Comparison of ENCODE assay signal across 16 cellular contexts in the genomic region with DNA sequence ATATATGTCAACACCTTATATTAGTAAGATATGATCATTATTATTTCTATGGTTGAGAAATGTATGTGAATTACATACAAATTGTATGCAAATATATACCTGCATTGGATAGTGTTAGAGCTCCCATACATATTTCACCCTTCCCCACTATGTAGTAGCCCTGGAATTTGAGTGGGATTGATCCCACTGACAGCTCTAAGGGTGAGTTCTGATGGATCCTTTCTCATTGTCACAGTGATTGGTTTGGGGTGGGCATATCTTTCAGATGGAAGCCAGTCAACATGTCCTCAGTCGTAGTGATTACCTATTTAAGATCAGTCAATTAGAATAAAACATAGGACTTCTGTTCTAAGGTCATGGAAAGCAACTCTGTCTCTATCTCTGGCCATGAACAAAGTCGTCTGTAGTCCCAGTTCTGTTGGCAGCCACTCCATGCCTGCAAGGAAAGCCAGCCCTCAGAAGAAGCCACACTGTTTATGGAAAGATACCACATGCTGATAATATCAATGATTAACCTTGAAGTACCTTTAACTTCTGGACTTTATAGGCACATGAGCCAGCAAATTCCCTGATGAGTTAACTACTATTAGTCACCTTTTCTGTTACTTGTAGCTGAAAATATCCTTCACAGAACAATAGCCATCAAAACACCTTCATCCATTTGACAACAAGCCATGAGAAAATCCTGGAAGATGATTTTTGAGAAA. TPM values are rescaled to one million over a fixed set of nuclear protein-coding genes. Genes with fewer than 3 reads are reported as not detected.
DNase-seq lines count a peak whose midpoint lies in the region; TF ChIP-seq lines count a peak whose summit lies in the region.
"Had no signal": no experiment of that assay in that cellular context is flagged by ENCODE, and none has a peak within 500 bp of the region (broad histone marks: within the 10 kb centered on the region; RNA-seq: fewer than 3 reads in every experiment).

No MANE protein-coding gene starts in this region.

- no peak overlapping the region for H3K27ac ChIP-seq in breast epithelium
- peak overlapping the region; percentile 80 for H3K27ac ChIP-seq in VCaP
- no peak overlapping the region for H3K27ac ChIP-seq in hepatocyte
- no peak overlapping the region for H3K27ac ChIP-seq in stomach
- H3K27ac ChIP-seq: colonic mucosa, esophagus muscularis mucosa, neutrophil, thyroid gland had no signal

- 46% methylated on average over 2 of the region's 2 CpGs for WGBS in hepatocyte (ENCODE audit: low lambda C conversion rate, missing lambda C conversion rate)
- WGBS in stomach, 5 donors, result 24 to 54% (median 33%) methylated on average over 2 of the region's 2 CpGs

- H3K9me3 Mint-ChIP-seq in MCF 10A (ENCODE audit: unreplicated experiment), result no peaks in the 10 kb centered on the region
- H3K9me3 Mint-ChIP-seq: activated naive CD4-positive, alpha-beta T cell treated with anti-CD3 and anti-CD28 coated beads, Interleukin-2, amount 50 U/mL, for 24 hours had no signal

- POLR2A ChIA-PET in MCF 10A (lab: Yijun Ruan, JAX), result interaction anchor here (0.5 to 1.4 kb wide), 4 partner anchors 13 to 1173 kb away, joined by 3 to 10 read pairs (median 3); no protein-coding TSS in a partner anchor

- peak overlapping the region; percentile 40 for H3K27ac Mint-ChIP-seq in MCF 10A (ENCODE audit: low read depth, unreplicated experiment)
- H3K27ac Mint-ChIP-seq: activated naive CD4-positive, alpha-beta T cell treated with anti-CD3 and anti-CD28 coated beads, Interleukin-2, amount 50 U/mL, for 24 hours had no signal

- H3K4me1 ChIP-seq in breast epithelium (no peaks in the 10 kb centered on the region), hepatocyte (ENCODE audit: insufficient read depth) (peaks cover 4% of the 10 kb centered on the region), stomach (no peaks in the 10 kb centered on the region)
- H3K4me1 ChIP-seq: colonic mucosa, thyroid gland had no signal

- H3K27me3 Mint-ChIP-seq in MCF 10A (ENCODE audit: insufficient read depth, unreplicated experiment), result peaks cover 25% of the 10 kb centered on the region

- H3K36me3 Mint-ChIP-seq in MCF 10A (ENCODE audit: insufficient read depth, unreplicated experiment), result peaks cover 5% of the 10 kb centered on the region
- H3K36me3 Mint-ChIP-seq: activated naive CD4-positive, alpha-beta T cell treated with anti-CD3 and anti-CD28 coated beads, Interleukin-2, amount 50 U/mL, for 24 hours had no signal

- no peaks in the 10 kb centered on the region for H3K9me3 ChIP-seq in breast epithelium
- no peaks in the 10 kb centered on the region for H3K9me3 ChIP-seq in hepatocyte (ENCODE audit: low read depth)
- H3K9me3 ChIP-seq in stomach, result no peaks in the 10 kb centered on the region
- H3K9me3 ChIP-seq: colonic mucosa, esophagus muscularis mucosa, neutrophil, thyroid gland had no signal

- H3K4me3 ChIP-seq in breast epithelium (no peak overlapping the region), hepatocyte (no peak overlapping the region), stomach (no peak overlapping the region)
- H3K4me3 ChIP-seq: colonic mucosa, esophagus muscularis mucosa, thyroid gland had no signal

- no peak overlapping the region for H3K4me3 Mint-ChIP-seq in MCF 10A (ENCODE audit: unreplicated experiment)
- H3K4me3 Mint-ChIP-seq: activated naive CD4-positive, alpha-beta T cell treated with anti-CD3 and anti-CD28 coated beads, Interleukin-2, amount 50 U/mL, for 24 hours had no signal

- no TSS peak for BruUV-seq in MCF 10A (replicated peaks; lab: Mats Ljungman, UMichigan)

- no peak for TF ChIP-seq CTCF in MCF 10A (IDR thresholded peaks at IDR 0.05; ENCODE audit: unreplicated experiment)
- no peak for TF ChIP-seq CTCF in breast epithelium (IDR thresholded peaks at IDR 0.05)
- TF ChIP-seq CTCF in VCaP (conservative IDR thresholded peaks at IDR 0.05), result no peak
- no peak for TF ChIP-seq CTCF in hepatocyte (IDR thresholded peaks at IDR 0.05; ENCODE audit: poor library complexity)
- no peak for TF ChIP-seq CTCF in stomach (IDR thresholded peaks at IDR 0.05)

- H2AFZ ChIP-seq in hepatocyte, result no peak overlapping the region

- DNase-seq in MCF 10A (ENCODE audit: unreplicated experiment) (peak; percentile 41), breast epithelium (ENCODE audit: low spot score in 2 of 2) (no peak), hepatocyte (ENCODE audit: low spot score) (peak; percentile 51), stomach (peak; percentile 54), 8988T (no peak), NCI-H1417 treated with DMSO at 0.1 percent for 48 hours (lab: John Stamatoyannopoulos, UW) (no peak)
- no peak for DNase-seq in activated CD4-positive, CD25-positive, alpha-beta regulatory T cell (lab: John Stamatoyannopoulos, UW)
- DNase-seq: colonic mucosa; mesendoderm; stimulated activated CD4-positive, alpha-beta T cell treated with anti-CD3 and anti-CD28 coated beads, Interleukin-15, amount 100 ng/mL, for 24 hours; thyroid gland had no signal

- H3K79me2 ChIP-seq in hepatocyte, result no peaks in the 10 kb centered on the region

- H4K20me1 ChIP-seq in hepatocyte (ENCODE audit: insufficient read depth, poor library complexity, severe bottlenecking), result no peaks in the 10 kb centered on the region

- H3K9me2 ChIP-seq in hepatocyte (replicated peaks; ENCODE audit: insufficient read depth), result no peaks in the 10 kb centered on the region

- no peak for TF ChIP-seq EP300 in stomach (IDR thresholded peaks at IDR 0.05)

- H3K27me3 ChIP-seq in breast epithelium (no peaks in the 10 kb centered on the region), hepatocyte (no peaks in the 10 kb centered on the region), stomach (no peaks in the 10 kb centered on the region)
- H3K27me3 ChIP-seq: colonic mucosa, esophagus muscularis mucosa, neutrophil, thyroid gland had no signal

- H3K4me1 Mint-ChIP-seq in MCF 10A (ENCODE audit: insufficient read depth, unreplicated experiment), result peaks cover 21% of the 10 kb centered on the region
- H3K4me1 Mint-ChIP-seq: activated naive CD4-positive, alpha-beta T cell treated with anti-CD3 and anti-CD28 coated beads, Interleukin-2, amount 50 U/mL, for 24 hours had no signal

- CTCF ChIA-PET in MCF 10A (lab: Yijun Ruan, JAX), result no interaction called here

- H3K4me2 ChIP-seq in hepatocyte, result no peak overlapping the region

- TF ChIP-seq POLR2A in breast epithelium (IDR thresholded peaks at IDR 0.05), result no peak
- no peak for TF ChIP-seq POLR2A in stomach (IDR thresholded peaks at IDR 0.05)

- intact Hi-C loops in MCF 10A (cut with micrococcal nuclease) (no loop called here), breast epithelium (cut with DNase I; ENCODE audit: low total_unique reads) (no loop called here), stomach (cut with DNase I; ENCODE audit: low total_unique reads) (no loop called here)

- H3K36me3 ChIP-seq in breast epithelium (no peaks in the 10 kb centered on the region), hepatocyte (replicated peaks; ENCODE audit: insufficient read depth, low read depth) (no peaks in the 10 kb centered on the region), stomach (no peaks in the 10 kb centered on the region)
- H3K36me3 ChIP-seq: colonic mucosa, esophagus muscularis mucosa, neutrophil, thyroid gland had no signal

RNA-seq across cellular contexts. Expression of gene CCDC192, which starts 5.1 kb away (rescaled TPM):
- total RNA-seq in MCF 10A (2022) (not detected in 2 replicates), breast epithelium (1 to 10 TPM in 1 of 3 donors, not detected in 2; 1.3 TPM), hepatocyte (not detected in 2 replicates), stomach (1 to 10 TPM in 1 of 5 donors, not detected in 4; 2.2 TPM)
- polyA plus RNA-seq in hepatocyte (0.39 and 0.69 TPM in 2 replicates), stomach (under 1 TPM in 1 of 3 donors, not detected in 2; 0.10 TPM)
- total RNA-seq: A673, colonic mucosa had no signal

RNA-seq across cellular contexts. Expression of gene CTXN3, which starts 49.2 kb away (rescaled TPM):
- total RNA-seq in MCF 10A (2022) (not detected in 2 replicates), breast epithelium (not detected), hepatocyte (not detected in 2 replicates), stomach (not detected)
- polyA plus RNA-seq in hepatocyte (not detected in 2 replicates), stomach (not detected)
- total RNA-seq: A673, colonic mucosa, esophagus muscularis mucosa, thyroid gland had no signal

Comparison
In these comparisons a context has a peak if more than half of its experiments do, and no peak if none do; other contexts are left out.
1. DNase-seq: peak in MCF 10A (single experiment), hepatocyte (single experiment) and stomach (single experiment); none in breast epithelium (0 of 2), activated CD4-positive, CD25-positive, alpha-beta regulatory T cell (0 of 4), 8988T (single experiment) and NCI-H1417 treated with DMSO at 0.1 percent for 48 hours (single experiment).